ENCODE assay signal across 31 cellular contexts in the genomic region with DNA sequence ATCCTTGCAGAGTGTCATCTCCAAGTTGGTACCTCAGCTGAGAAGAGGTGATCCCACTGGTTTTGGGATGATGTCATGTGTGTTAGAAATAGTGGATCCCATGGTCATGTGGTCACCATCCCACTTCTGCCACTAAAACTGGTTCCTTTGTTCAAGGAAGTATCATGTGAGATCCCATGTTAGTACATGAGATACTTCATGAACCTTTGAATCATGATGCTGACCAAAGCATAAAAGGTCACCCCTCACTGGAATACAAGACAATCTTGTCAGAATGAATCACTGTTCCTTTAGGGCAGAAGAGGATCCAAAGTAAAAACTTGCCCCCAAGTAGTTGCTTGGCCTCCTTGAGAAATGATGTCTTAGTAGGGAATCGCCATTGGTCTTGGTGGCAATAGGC.
"Had no signal": no experiment of that assay in that cellular context is flagged by ENCODE, and none has a peak within 500 bp of the region (broad histone marks: within the 10 kb centered on the region; RNA-seq: fewer than 3 reads in every experiment).

No MANE protein-coding gene starts in this region.

- H3K4me1 ChIP-seq: adrenal gland, body of pancreas, breast epithelium had no signal

- FAIRE-seq: TTC549 had no signal

- H3K27ac ChIP-seq: adrenal gland, body of pancreas, brain microvascular endothelial cell, breast epithelium, VCaP had no signal

- ATAC-seq: activated CD8-positive, alpha-beta T cell treated with anti-CD3 and anti-CD28 coated beads for 36 hours; activated T-cell treated with anti-CD3 and anti-CD28 coated beads, Interleukin-2, amount 50 U/mL, for 4 hours; activated T-helper 17 cell treated with anti-CD3 and anti-CD28 coated beads, Interleukin-2, amount 50 U/mL, for 72 hours; body of pancreas had no signal

- H3K27me3 ChIP-seq: adrenal gland, body of pancreas, brain microvascular endothelial cell, breast epithelium had no signal

- DNase-seq: activated B cell treated with CpG ODN at 0.5 μM for 24 hours; activated CD4-positive, alpha-beta memory T cell treated with anti-CD3 and anti-CD28 coated beads for 36 hours; activated CD4-positive, alpha-beta T cell treated with anti-CD3 and anti-CD28 coated beads for 4 hours; activated CD4-positive, alpha-beta T cell treated with anti-CD3 and anti-CD28 coated beads, Interleukin-2, amount 10 ng/mL, durations not matched to agents 24 days and 14 days; activated CD4-positive, alpha-beta T cell treated with anti-CD3 and anti-CD28 coated beads, Interleukin-2, amount 50 U/mL, for 1 hour; activated CD4-positive, alpha-beta T cell treated with anti-CD3 and anti-CD28 coated beads, Interleukin-2, amount 50 U/mL, for 4 hours; activated CD4-positive, CD25-positive, alpha-beta regulatory T cell treated with anti-CD3 and anti-CD28 coated beads, Interleukin-2, amount 50 U/mL, for 72 hours; activated CD8-positive, alpha-beta memory T cell treated with anti-CD3 and anti-CD28 coated beads, Interleukin-2, amount 50 U/mL, for 4 hours; activated CD8-positive, alpha-beta T cell treated with anti-CD3 and anti-CD28 coated beads for 36 hours; activated effector memory CD4-positive, alpha-beta T cell treated with anti-CD3 and anti-CD28 coated beads, Interleukin-2, amount 50 U/mL, for 16 hours; activated gamma-delta T cell treated with Interleukin-2 at 50 U/mL for 16 hours; activated naive CD4-positive, alpha-beta T cell; activated naive CD4-positive, alpha-beta T cell treated with anti-CD3 and anti-CD28 coated beads for 36 hours; activated naive CD4-positive, alpha-beta T cell treated with anti-CD3 and anti-CD28 coated beads, Interleukin-2, amount 50 U/mL, for 16 hours; activated naive CD8-positive, alpha-beta T cell treated with anti-CD3 and anti-CD28 coated beads for 36 hours; activated T-cell treated with anti-CD3 and anti-CD28 coated beads for 4 hours; activated T-cell treated with anti-CD3 and anti-CD28 coated beads, Interleukin-2, amount 50 U/mL, for 1 hour; activated T-cell treated with anti-CD3 and anti-CD28 coated beads, Interleukin-2, amount 50 U/mL, for 4 hours; activated T-cell treated with anti-CD3 and anti-CD28 coated beads, Interleukin-2, amount 50 U/mL, for 72 hours; adrenal gland; amniotic stem cell; aorta; body of pancreas; brain microvascular endothelial cell; central memory CD4-positive, alpha-beta T cell; T-helper 2 cell; T-helper 9 cell had no signal

- H3K36me3 ChIP-seq: adrenal gland, brain microvascular endothelial cell, breast epithelium had no signal

- H3K4me3 ChIP-seq: adrenal gland, body of pancreas, breast epithelium had no signal

- H3K9me3 ChIP-seq: adrenal gland, body of pancreas, breast epithelium had no signal
